In genomic region chr10:10833955-10834354, GRCh38 we compare ENCODE assay signal across 38 cellular contexts.
"Had no signal": no experiment of that assay in that cellular context is flagged by ENCODE, and none has a peak within 500 bp of the region (broad histone marks: within the 10 kb centered on the region; RNA-seq: fewer than 3 reads in every experiment).

No MANE protein-coding gene starts in this region.

- H3K9me3 ChIP-seq: adrenal gland, ascending aorta had no signal

- ATAC-seq: activated naive CD4-positive, alpha-beta T cell treated with anti-CD3 and anti-CD28 coated beads, Interleukin-2, amount 50 U/mL, for 72 hours; activated naive CD8-positive, alpha-beta T cell treated with anti-CD3 and anti-CD28 coated beads, Interleukin-2, amount 50 U/mL, for 24 hours; activated T-cell treated with anti-CD3 and anti-CD28 coated beads, Interleukin-2, amount 50 U/mL, for 4 hours; activated T-cell treated with anti-CD3 and anti-CD28 coated beads, Interleukin-2, amount 50 U/mL, for 72 hours; activated T-helper 17 cell treated with anti-CD3 and anti-CD28 coated beads, Interleukin-2, amount 50 U/mL, for 72 hours; body of pancreas had no signal

- H3K36me3 Mint-ChIP-seq: activated naive CD4-positive, alpha-beta T cell treated with anti-CD3 and anti-CD28 coated beads, Interleukin-2, amount 10 ng/mL, durations not matched to agents 7 days and 5 days; activated naive CD4-positive, alpha-beta T cell treated with anti-CD3 and anti-CD28 coated beads, Interleukin-2, amount 50 U/mL, for 72 hours; activated naive CD8-positive, alpha-beta T cell; activated naive CD8-positive, alpha-beta T cell treated with anti-CD3 and anti-CD28 coated beads for 36 hours; activated naive CD8-positive, alpha-beta T cell treated with anti-CD3 and anti-CD28 coated beads, Interleukin-2, amount 10 ng/mL, durations not matched to agents 7 days and 5 days had no signal

- H3K27ac ChIP-seq: adrenal gland, ascending aorta, body of pancreas, brain microvascular endothelial cell, breast epithelium, cardiac muscle cell had no signal

- H3K36me3 ChIP-seq: adrenal gland, ascending aorta, brain microvascular endothelial cell, breast epithelium, cardiac muscle cell had no signal

- H3K4me1 ChIP-seq: adrenal gland, body of pancreas, breast epithelium had no signal

- FAIRE-seq: astrocyte, bronchial epithelial cell had no signal

- DNase-seq: activated effector memory CD4-positive, alpha-beta T cell treated with anti-CD3 and anti-CD28 coated beads, Interleukin-2, amount 50 U/mL, for 16 hours; activated effector memory CD4-positive, alpha-beta T cell treated with Interleukin-2 at 50 U/mL for 16 hours; activated gamma-delta T cell; activated gamma-delta T cell treated with Interleukin-2 at 50 U/mL for 16 hours; activated naive CD4-positive, alpha-beta T cell treated with anti-CD3 and anti-CD28 coated beads for 36 hours; activated naive CD4-positive, alpha-beta T cell treated with anti-CD3 and anti-CD28 coated beads, Interleukin-2, amount 10 ng/mL, durations not matched to agents 7 days and 5 days; activated naive CD4-positive, alpha-beta T cell treated with anti-CD3 and anti-CD28 coated beads, Interleukin-2, amount 50 U/mL, for 16 hours; activated naive CD4-positive, alpha-beta T cell treated with Interleukin-2 at 50 U/mL for 16 hours; activated naive CD8-positive, alpha-beta T cell treated with anti-CD3 and anti-CD28 coated beads for 36 hours; activated naive CD8-positive, alpha-beta T cell treated with anti-CD3 and anti-CD28 coated beads, Interleukin-2, amount 10 ng/mL, durations not matched to agents 7 days and 5 days; activated naive CD8-positive, alpha-beta T cell treated with anti-CD3 and anti-CD28 coated beads, Interleukin-2, amount 50 U/mL, for 24 hours; activated T-cell treated with anti-CD3 and anti-CD28 coated beads, Interleukin-2, amount 50 U/mL, for 1 hour; activated T-cell treated with anti-CD3 and anti-CD28 coated beads, Interleukin-2, amount 50 U/mL, for 24 hours; activated T-cell treated with anti-CD3 and anti-CD28 coated beads, Interleukin-2, amount 50 U/mL, for 4 hours; activated T-cell treated with anti-CD3 and anti-CD28 coated beads, Interleukin-2, amount 50 U/mL, for 48 hours; activated T-cell treated with anti-CD3 and anti-CD28 coated beads, Interleukin-2, amount 50 U/mL, for 72 hours; adrenal gland; amniotic stem cell; amygdala; anterior cingulate cortex; aorta; body of pancreas; brain microvascular endothelial cell; caudate nucleus; central memory CD4-positive, alpha-beta T cell; cerebellar nuclear complex had no signal

- H3K4me1 Mint-ChIP-seq: activated naive CD4-positive, alpha-beta T cell treated with anti-CD3 and anti-CD28 coated beads, Interleukin-2, amount 10 ng/mL, durations not matched to agents 7 days and 5 days; activated naive CD8-positive, alpha-beta T cell treated with anti-CD3 and anti-CD28 coated beads for 36 hours; activated naive CD8-positive, alpha-beta T cell treated with anti-CD3 and anti-CD28 coated beads, Interleukin-2, amount 10 ng/mL, durations not matched to agents 7 days and 5 days; activated naive CD8-positive, alpha-beta T cell treated with anti-CD3 and anti-CD28 coated beads, Interleukin-2, amount 50 U/mL, for 24 hours; activated T-helper 17 cell treated with anti-CD3 and anti-CD28 coated beads, Interleukin-2, amount 50 U/mL, for 72 hours; brain; central memory CD8-positive, alpha-beta T cell had no signal

- H3K4me3 Mint-ChIP-seq: activated naive CD4-positive, alpha-beta T cell treated with anti-CD3 and anti-CD28 coated beads for 36 hours; activated naive CD4-positive, alpha-beta T cell treated with anti-CD3 and anti-CD28 coated beads, Interleukin-2, amount 10 ng/mL, durations not matched to agents 7 days and 5 days; activated naive CD8-positive, alpha-beta T cell; activated naive CD8-positive, alpha-beta T cell treated with anti-CD3 and anti-CD28 coated beads for 36 hours; activated naive CD8-positive, alpha-beta T cell treated with anti-CD3 and anti-CD28 coated beads, Interleukin-2, amount 10 ng/mL, durations not matched to agents 7 days and 5 days; activated naive CD8-positive, alpha-beta T cell treated with anti-CD3 and anti-CD28 coated beads, Interleukin-2, amount 50 U/mL, for 24 hours; activated T-cell treated with anti-CD3 and anti-CD28 coated beads, Interleukin-2, amount 50 U/mL, for 24 hours; activated T-cell treated with anti-CD3 and anti-CD28 coated beads, Interleukin-2, amount 50 U/mL, for 4 hours; activated T-cell treated with anti-CD3 and anti-CD28 coated beads, Interleukin-2, amount 50 U/mL, for 72 hours; activated T-helper 1 cell treated with anti-CD3 and anti-CD28 coated beads, Interleukin-12 subunit alpha, Interleukin-12 subunit beta, Interleukin-2, Interleukin-4 antibody, amounts not matched to agents 30 ng/mL and 10 ng/mL and 1 ng/mL, durations not matched to agents 14 hours and 24 hours and 36 hours; activated T-helper 17 cell treated with anti-CD3 and anti-CD28 coated beads, Interleukin-2, amount 50 U/mL, for 72 hours; brain; central memory CD8-positive, alpha-beta T cell had no signal

- H3K27me3 Mint-ChIP-seq: activated naive CD4-positive, alpha-beta T cell treated with anti-CD3 and anti-CD28 coated beads, Interleukin-2, amount 10 ng/mL, durations not matched to agents 7 days and 5 days; activated naive CD8-positive, alpha-beta T cell; activated naive CD8-positive, alpha-beta T cell treated with anti-CD3 and anti-CD28 coated beads, Interleukin-2, amount 50 U/mL, for 24 hours; brain had no signal

- H3K27ac Mint-ChIP-seq: activated naive CD4-positive, alpha-beta T cell treated with anti-CD3 and anti-CD28 coated beads for 36 hours; activated naive CD4-positive, alpha-beta T cell treated with anti-CD3 and anti-CD28 coated beads, Interleukin-2, amount 10 ng/mL, durations not matched to agents 7 days and 5 days; activated naive CD4-positive, alpha-beta T cell treated with anti-CD3 and anti-CD28 coated beads, Interleukin-2, amount 50 U/mL, for 72 hours; activated naive CD8-positive, alpha-beta T cell; activated naive CD8-positive, alpha-beta T cell treated with anti-CD3 and anti-CD28 coated beads for 36 hours; activated naive CD8-positive, alpha-beta T cell treated with anti-CD3 and anti-CD28 coated beads, Interleukin-2, amount 10 ng/mL, durations not matched to agents 7 days and 5 days; activated naive CD8-positive, alpha-beta T cell treated with anti-CD3 and anti-CD28 coated beads, Interleukin-2, amount 50 U/mL, for 24 hours; activated T-cell treated with anti-CD3 and anti-CD28 coated beads, Interleukin-2, amount 50 U/mL, for 24 hours; activated T-cell treated with anti-CD3 and anti-CD28 coated beads, Interleukin-2, amount 50 U/mL, for 72 hours; activated T-helper 1 cell treated with anti-CD3 and anti-CD28 coated beads, Interleukin-12 subunit alpha, Interleukin-12 subunit beta, Interleukin-2, Interleukin-4 antibody, amounts not matched to agents 30 ng/mL and 10 ng/mL and 1 ng/mL, durations not matched to agents 14 hours and 24 hours and 36 hours; activated T-helper 17 cell treated with anti-CD3 and anti-CD28 coated beads, Interleukin-2, amount 50 U/mL, for 72 hours; activated T-helper 2 cell treated with anti-CD3 and anti-CD28 coated beads, Interferon-gamma antibody, Interleukin-2, Interleukin-4, amounts not matched to agents 10 μg/mL and 5 μg/mL and 100 μg/mL, durations not matched to agents 14 hours and 24 hours and 36 hours; brain had no signal

- H3K4me3 ChIP-seq: adrenal gland, ascending aorta, body of pancreas, breast epithelium, cardiac muscle cell had no signal

- H3K9me3 Mint-ChIP-seq: activated naive CD4-positive, alpha-beta T cell treated with anti-CD3 and anti-CD28 coated beads, Interleukin-2, amount 10 ng/mL, durations not matched to agents 7 days and 5 days; activated naive CD8-positive, alpha-beta T cell treated with anti-CD3 and anti-CD28 coated beads, Interleukin-2, amount 50 U/mL, for 24 hours; activated T-cell treated with anti-CD3 and anti-CD28 coated beads, Interleukin-2, amount 50 U/mL, for 24 hours; activated T-cell treated with anti-CD3 and anti-CD28 coated beads, Interleukin-2, amount 50 U/mL, for 4 hours; activated T-helper 1 cell treated with anti-CD3 and anti-CD28 coated beads, Interleukin-12 subunit alpha, Interleukin-12 subunit beta, Interleukin-2, Interleukin-4 antibody, amounts not matched to agents 30 ng/mL and 10 ng/mL and 1 ng/mL, durations not matched to agents 14 hours and 24 hours and 36 hours; activated T-helper 2 cell treated with anti-CD3 and anti-CD28 coated beads, Interferon-gamma antibody, Interleukin-2, Interleukin-4, amounts not matched to agents 10 μg/mL and 5 μg/mL and 100 μg/mL, durations not matched to agents 14 hours and 24 hours and 36 hours had no signal

- H3K27me3 ChIP-seq: adrenal gland, ascending aorta, body of pancreas, brain microvascular endothelial cell, breast epithelium, cardiac muscle cell had no signal
